8 cellular contexts compared by ENCODE assay signal in genomic region chr3:107431298-107432012, GRCh38. TPM values are rescaled to one million over a fixed set of nuclear protein-coding genes. Genes with fewer than 3 reads are reported as not detected.
A peak's percentile ranks its signal among the peaks of the same experiment; 100 is the strongest.
DNase-seq lines count a peak whose midpoint lies in the region; ATAC-seq and TF ChIP-seq lines count a peak whose summit lies in the region.

No MANE protein-coding gene starts in this region.

- H3K27me3 ChIP-seq in HL-60 (ENCODE audit: insufficient read depth, poor library complexity, severe bottlenecking) (no peaks in the 10 kb centered on the region), tibial nerve (no peaks in the 10 kb centered on the region)

- H3K27ac ChIP-seq in HL-60 (replicated peaks): no peak overlapping the region; the same call in 1 of the 2 replicates
- H3K27ac ChIP-seq in tibial nerve: peak overlapping the region; percentile 75 to 97 (median 94)

- TF ChIP-seq EP300 in tibial nerve (IDR thresholded peaks at IDR 0.05): peak in 1 of 2 donors; percentile 76

- no peaks in the 10 kb centered on the region for H3K36me3 Mint-ChIP-seq in nephron progenitor cell (ENCODE audit: low read depth)

- peak overlapping the region; percentile 94 for H3K4me3 Mint-ChIP-seq in nephron progenitor cell

- 0% methylated on average over 6 to 53 of the region's 80 CpGs for WGBS in tibial nerve, 2 donors

- peaks cover 34% of the 10 kb centered on the region for H3K4me1 Mint-ChIP-seq in nephron progenitor cell

- H3K4me3 ChIP-seq in HL-60 (replicated peaks; ENCODE audit: insufficient read depth, low read length) (peak overlapping the region; percentile 85), foreskin fibroblast (ENCODE audit: low read depth in 1 of 2, low read length in 2 of 2) (peak overlapping the region; percentile 77 to 83), tibial nerve (peak overlapping the region; percentile 55 to 91 (median 78))

- peak in 1 of 2 donors; percentile 48 for TF ChIP-seq POLR2A in tibial nerve (IDR thresholded peaks at IDR 0.05)

- no peaks in the 10 kb centered on the region for H3K9me3 Mint-ChIP-seq in nephron progenitor cell

- TF ChIP-seq CTCF in HL-60 (IDR thresholded peaks at IDR 0.05; ENCODE audit: insufficient read depth, low read length) (no peak), foreskin fibroblast (IDR thresholded peaks at IDR 0.05; ENCODE audit: low read depth, low read length) (no peak), nephron progenitor cell (IDR thresholded peaks at IDR 0.05) (no peak), tibial nerve (IDR thresholded peaks at IDR 0.05) (peak in 1 of 5 experiments; percentile 30)

- DNase-seq in DMS53 (lab: John Stamatoyannopoulos, UW) (peak; percentile 86), HL-60 (ENCODE audit: low read depth in 1 of 2, low spot score in 1 of 2) (peak in 1 of 2 experiments; percentile 46), RKO (ENCODE audit: low spot score) (peak; percentile 82), foreskin fibroblast (peak; percentile 59 to 86), nephron progenitor cell (peak; percentile 65), tibial nerve (ENCODE audit: low spot score in 2 of 2) (peak; percentile 49 to 68)
- DNase-seq in activated gamma-delta T cell treated with anti-CD3 and anti-CD28 coated beads, Interleukin-2, amount 50 U/mL, for 16 hours (ENCODE audit: low read depth): peak; percentile 10

- no peaks in the 10 kb centered on the region for H3K36me3 ChIP-seq in tibial nerve

- H3K4me1 ChIP-seq in tibial nerve: peaks cover 0 to 24% (median 0%) of the 10 kb centered on the region in 4 donors

- peaks cover 19% of the 10 kb centered on the region for H3K27me3 Mint-ChIP-seq in nephron progenitor cell (ENCODE audit: low read depth, poor library complexity)

- peak; percentile 62 for ATAC-seq in GM21360 (IDR thresholded peaks at IDR 0.05; ENCODE audit: unreplicated experiment)

- peak overlapping the region; percentile 92 for H3K27ac Mint-ChIP-seq in nephron progenitor cell

- H3K9me3 ChIP-seq in tibial nerve: no peaks in the 10 kb centered on the region

RNA-seq across cellular contexts. Expression of gene CCDC54, which starts 54.2 kb away (rescaled TPM):
- not detected for total RNA-seq in tibial nerve
